Comparison of ENCODE assay signal across 8 cellular contexts in genomic region chr10:44974628-44975431, GRCh38. TPM values are rescaled to one million over a fixed set of nuclear protein-coding genes. Genes with fewer than 3 reads are reported as not detected.
A peak's percentile ranks its signal among the peaks of the same experiment; 100 is the strongest.
DNase-seq lines count a peak whose midpoint lies in the region; ATAC-seq and TF ChIP-seq lines count a peak whose summit lies in the region.

No MANE protein-coding gene starts in this region.

- H3K27me3 ChIP-seq in HL-60 (ENCODE audit: insufficient read depth, poor library complexity, severe bottlenecking) = no peaks in the 10 kb centered on the region
- H3K27me3 ChIP-seq in right cardiac atrium (ENCODE audit: control insufficient read depth, insufficient read depth) = no peaks in the 10 kb centered on the region
- H3K27me3 ChIP-seq in rectal smooth muscle tissue (ENCODE audit: control insufficient read depth, insufficient read depth, low read length) = no peaks in the 10 kb centered on the region

- no peaks in the 10 kb centered on the region for H3K36me3 ChIP-seq in rectal smooth muscle tissue (ENCODE audit: control insufficient read depth, insufficient read depth, low read length)

- POLR2A ChIA-PET in T-cell (lab: Charles Lee) = interaction anchor here in 1 of 2 donors (0.6 kb wide), 1 partner anchor 12 kb away, joined by 7 read pairs; no protein-coding TSS in a partner anchor

- DNase-seq in DMS53 treated with DMSO at 0.1 percent for 48 hours (lab: John Stamatoyannopoulos, UW; ENCODE audit: unreplicated experiment) (peak; percentile 67), GM20000 (ENCODE audit: low spot score) (peak; percentile 88), HL-60 (ENCODE audit: low read depth in 1 of 2, low spot score in 1 of 2) (peak in 1 of 2 experiments; percentile 63), T-cell (peak in 32 of 34 experiments; percentile 17 to 71 (median 50)), right cardiac atrium (peak; percentile 79 to 92 (median 88)), NCI-H226 (no peak)

- H3K9me3 Mint-ChIP-seq in T-cell = no peaks in the 10 kb centered on the region

- no peaks in the 10 kb centered on the region for H3K36me3 Mint-ChIP-seq in T-cell

- ATAC-seq in T-cell (replicated peaks in 1 of 4) (peak; percentile 90 to 97 (median 94)), right cardiac atrium (peak; percentile 74 to 79)

- H3K27me3 Mint-ChIP-seq in T-cell = no peaks in the 10 kb centered on the region

- no peaks in the 10 kb centered on the region for H3K9me3 ChIP-seq in right cardiac atrium (ENCODE audit: control insufficient read depth, low read length)

- H3K9ac ChIP-seq in rectal smooth muscle tissue (ENCODE audit: low read length) = peak overlapping the region; percentile 8

- H3K4me3 Mint-ChIP-seq in T-cell = peak overlapping the region; percentile 67 to 72 (median 67)

- H3K27ac Mint-ChIP-seq in T-cell = no peak overlapping the region

- peak; percentile 89 for TF ChIP-seq CTCF in GM20000 (IDR thresholded peaks at IDR 0.05; ENCODE audit: extremely low read depth, missing control alignments)
- TF ChIP-seq CTCF in HL-60 (IDR thresholded peaks at IDR 0.05; ENCODE audit: insufficient read depth, low read length) = peak; percentile 52

- peak overlapping the region; percentile 75 for H3K27ac ChIP-seq in HL-60 (replicated peaks)
- H3K27ac ChIP-seq in angular gyrus (ENCODE audit: low read depth, low read length) = peak overlapping the region; percentile 91
- peak overlapping the region; percentile 95 for H3K27ac ChIP-seq in right cardiac atrium (ENCODE audit: low read length)
- peak overlapping the region; percentile 83 for H3K27ac ChIP-seq in rectal smooth muscle tissue (ENCODE audit: low read depth, low read length)

- intact Hi-C loops in right cardiac atrium (cut with DNase I) = loop anchor here (2.0 to 10.0 kb wide), 3 partner anchors 42 to 100 kb away; no protein-coding TSS in a partner anchor

- CTCF ChIA-PET in T-cell (lab: Charles Lee) = interaction anchor here in 1 of 2 donors (1.6 kb wide), 1 partner anchor 42 kb away, joined by 7 read pairs; no protein-coding TSS in a partner anchor

- peaks cover 7 to 20% (median 10%) of the 10 kb centered on the region in 3 donors for H3K4me1 Mint-ChIP-seq in T-cell

- no peak overlapping the region for H3K4me3 ChIP-seq in HL-60 (replicated peaks; ENCODE audit: insufficient read depth, low read length)
- peak overlapping the region; percentile 25 for H3K4me3 ChIP-seq in right cardiac atrium (ENCODE audit: low read length)
- peak overlapping the region; percentile 58 for H3K4me3 ChIP-seq in rectal smooth muscle tissue (ENCODE audit: low read length)

- WGBS in right cardiac atrium = 5% methylated on average over 46 of the region's 46 CpGs

- H3K4me1 ChIP-seq in right cardiac atrium (ENCODE audit: control insufficient read depth, insufficient read depth, low read length) = peaks cover 15% of the 10 kb centered on the region
- peaks cover 14% of the 10 kb centered on the region for H3K4me1 ChIP-seq in rectal smooth muscle tissue (ENCODE audit: control insufficient read depth, insufficient read depth, low read length)

RNA-seq across cellular contexts. Expression of gene DEPP1, which starts 3.8 kb away (rescaled TPM):
- total RNA-seq in T-cell (under 1 TPM in 3 of 5 donors, not detected in 2; 0.30 to 0.66 (median 0.35) TPM), right cardiac atrium (10 to 100 TPM; 18.8 to 43.8 (median 23.8) TPM)
- polyA plus RNA-seq in right cardiac atrium = 32.5 TPM

RNA-seq across cellular contexts. Expression of gene RASSF4, which starts 15.2 kb away (rescaled TPM):
- 1 to 10 TPM in 4 of 5 donors, under 1 TPM in 1; 0.55 to 2.8 (median 1.7) TPM for total RNA-seq in T-cell
- 10 to 100 TPM; 57.9 to 92.1 (median 76.3) TPM for total RNA-seq in right cardiac atrium
- 45.4 TPM for polyA plus RNA-seq in right cardiac atrium

RNA-seq across cellular contexts. Expression of gene ZNF22, which starts 25.9 kb away (rescaled TPM):
- total RNA-seq in T-cell (10 to 100 TPM; 18.4 to 27.5 (median 21.1) TPM), right cardiac atrium (10 to 100 TPM; 15.4 to 20.7 (median 19.2) TPM)
- polyA plus RNA-seq in right cardiac atrium = 14.8 TPM

Comparison
In these comparisons a context has a peak if more than half of its experiments do, and no peak if none do; other contexts are left out.
1. RNA of gene DEPP1, which starts 3.8 kb away (total RNA-seq): 18.8 to 43.8 TPM in right cardiac atrium; 0.30 to 0.66 TPM in T-cell; every median in the first group is over 10 times any median in the second.
2. RNA of gene RASSF4, which starts 15.2 kb away (total RNA-seq): 57.9 to 92.1 TPM in right cardiac atrium; 0.55 to 2.8 TPM in T-cell; every median in the first group is over 10 times any median in the second.
3. Peak in every context shown above with its lines, with median percentiles within 50 percentile points of each other: H3K27ac ChIP-seq.